In genomic region chr17:68200689-68201424, GRCh38 we compare ENCODE assay signal across 8 cellular contexts. TPM values are rescaled to one million over a fixed set of nuclear protein-coding genes. Genes with fewer than 3 reads are reported as not detected.
DNase-seq lines count a peak whose midpoint lies in the region; ATAC-seq and TF ChIP-seq lines count a peak whose summit lies in the region.

No MANE protein-coding gene starts in this region.

- H3K4me3 ChIP-seq in AG09309 (ENCODE audit: control insufficient read depth, low read depth, low read length) (peak overlapping the region; percentile 13), NB4 (ENCODE audit: low read depth, low read length) (no peak overlapping the region), adipocyte (ENCODE audit: low read length) (peak overlapping the region; percentile 21)

- DNase-seq in AG09309 (ENCODE audit: low read depth) = no peak
- DNase-seq in NB4 (ENCODE audit: low read depth) = peak; percentile 80
- DNase-seq in T follicular helper cell (ENCODE audit: low read depth) = peak; percentile 64
- DNase-seq in adipocyte (ENCODE audit: low read depth) = peak; percentile 82
- peak; percentile 85 for DNase-seq in left cardiac atrium
- peak; percentile 33 for DNase-seq in renal cortical epithelial cell (ENCODE audit: low read depth)

- peak; percentile 40 for ATAC-seq in GM19438 (IDR thresholded peaks at IDR 0.05; ENCODE audit: low read depth, unreplicated experiment)
- ATAC-seq in left cardiac atrium = peak; percentile 58 to 59
- no peak for ATAC-seq in GM18870 (IDR thresholded peaks at IDR 0.05; ENCODE audit: unreplicated experiment)

- no peak overlapping the region for H3K9ac ChIP-seq in adipocyte (ENCODE audit: low read length)

- no peak for TF ChIP-seq POLR2A in NB4 (IDR thresholded peaks at IDR 0.05; ENCODE audit: extremely low read depth, insufficient read length)

- intact Hi-C loops in left cardiac atrium (cut with DNase I) = no loop called here

- peaks cover 6% of the 10 kb centered on the region for H3K4me1 ChIP-seq in adipocyte (ENCODE audit: control insufficient read depth, insufficient read depth, low read length)

- no peaks in the 10 kb centered on the region for H3K9me3 ChIP-seq in adipocyte (ENCODE audit: control insufficient read depth, low read length)

- peak; percentile 92 for TF ChIP-seq CTCF in AG09309 (IDR thresholded peaks at IDR 0.05; ENCODE audit: control insufficient read depth, insufficient read depth, low read depth, low read length, missing control alignments)
- TF ChIP-seq CTCF in NB4 (IDR thresholded peaks at IDR 0.05; ENCODE audit: low read depth, low read length) = peak; percentile 76

- H3K27me3 ChIP-seq in adipocyte (replicated peaks; ENCODE audit: control insufficient read depth, insufficient read depth, low read length) = peaks cover 32% of the 10 kb centered on the region

- no peaks in the 10 kb centered on the region for H3K36me3 ChIP-seq in adipocyte (ENCODE audit: control insufficient read depth, insufficient read depth, low read length, severe bottlenecking)

RNA-seq across cellular contexts. Expression of gene AMZ2, which starts 47.0 kb away (rescaled TPM):
- total RNA-seq in left cardiac atrium (10 to 100 TPM; 71.1 to 77.5 TPM), renal cortical epithelial cell (53.7 and 60.3 TPM in 2 replicates)
